ENCODE assay signal across 16 cellular contexts in the genomic region with DNA sequence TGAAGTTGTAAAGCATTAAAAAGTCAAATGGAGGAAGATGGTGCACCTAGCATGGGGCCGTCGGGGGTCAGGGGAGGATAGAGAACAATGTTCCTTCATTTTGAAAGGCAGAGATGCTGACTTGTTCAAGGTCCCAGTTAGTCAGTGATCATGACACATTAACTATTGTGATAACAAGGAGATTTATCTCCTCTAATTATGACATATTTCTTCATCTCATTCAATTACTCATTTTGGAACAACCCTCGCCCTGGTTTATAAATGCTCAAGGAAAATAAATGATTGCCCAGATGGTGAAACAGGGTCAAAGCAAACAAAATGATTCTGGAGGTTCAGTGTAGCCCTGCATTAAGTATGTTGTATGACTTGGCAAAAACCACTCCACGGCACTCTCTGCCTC.
"Had no signal": no experiment of that assay in that cellular context is flagged by ENCODE, and none has a peak within 500 bp of the region (broad histone marks: within the 10 kb centered on the region; RNA-seq: fewer than 3 reads in every experiment).

No MANE protein-coding gene starts in this region.

- ATAC-seq: activated CD4-positive, alpha-beta T cell treated with anti-CD3 and anti-CD28 coated beads for 36 hours; activated T-helper 17 cell treated with anti-CD3 and anti-CD28 coated beads, Interleukin-2, amount 50 U/mL, for 72 hours; stimulated activated memory B cell treated with anti-CD40 and anti-IgM and Interleukin-4, amounts not matched to agents 10 μg/mL and 1 μg/mL and 100 μg/mL, for 72 hours had no signal

- H3K27ac ChIP-seq: brain microvascular endothelial cell, SK-N-MC had no signal

- H3K4me3 ChIP-seq: lung, prostate gland, SK-N-MC had no signal

- DNase-seq: activated CD4-positive, alpha-beta T cell treated with anti-CD3 and anti-CD28 coated beads for 36 hours; activated CD4-positive, alpha-beta T cell treated with anti-CD3 and anti-CD28 coated beads, Interleukin-2, amount 50 U/mL, for 48 hours; activated naive CD4-positive, alpha-beta T cell; activated naive CD8-positive, alpha-beta T cell treated with anti-CD3 and anti-CD28 coated beads for 36 hours; activated T-cell treated with anti-CD3 and anti-CD28 coated beads for 4 hours; brain microvascular endothelial cell; central memory CD4-positive, alpha-beta T cell; cortex of kidney; occipital lobe; small intestine; stimulated activated CD4-positive, alpha-beta T cell treated with anti-CD3 and anti-CD28 coated beads, Interleukin-4, amount 100 ng/mL, for 24 hours had no signal

- H3K36me3 ChIP-seq: brain microvascular endothelial cell, prostate gland had no signal

- H3K9me3 ChIP-seq: prostate gland had no signal
